ENCODE assay signal across 9 cellular contexts in the genomic region with DNA sequence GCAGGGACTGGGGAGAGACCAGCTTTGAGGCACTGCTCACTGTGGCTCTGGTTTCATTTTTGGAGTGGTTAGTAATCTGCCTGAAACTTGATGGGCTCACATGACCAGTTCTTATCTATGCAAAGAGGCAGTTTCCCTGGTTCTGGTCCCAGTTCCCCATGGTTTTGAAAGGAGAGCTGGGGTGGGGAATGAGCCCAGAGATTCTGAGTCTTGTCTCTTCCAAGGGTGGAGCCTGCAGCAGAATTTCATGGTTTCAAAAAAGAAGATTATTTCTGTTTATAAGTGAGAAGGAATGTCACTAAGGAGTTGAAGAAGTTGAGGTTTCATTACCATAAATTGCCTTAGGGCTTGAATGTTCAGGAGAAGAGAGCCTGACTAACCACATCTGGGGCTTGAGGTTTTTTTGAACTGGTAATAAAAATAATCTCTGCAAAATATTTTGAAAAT.
DNase-seq lines count a peak whose midpoint lies in the region; ATAC-seq and TF ChIP-seq lines count a peak whose summit lies in the region.
"Had no signal": no experiment of that assay in that cellular context is flagged by ENCODE, and none has a peak within 500 bp of the region (broad histone marks: within the 10 kb centered on the region; RNA-seq: fewer than 3 reads in every experiment).

No MANE protein-coding gene starts in this region.

- ATAC-seq in natural killer cell treated with Interleukin-12 subunit alpha and Interleukin-12 subunit beta and Interleukin-15 and Interleukin-18, amount 100 ng/mL, for 72 hours, result no peak

- no peaks in the 10 kb centered on the region for H3K36me3 Mint-ChIP-seq in natural killer cell treated with Interleukin-12 subunit alpha and Interleukin-12 subunit beta and Interleukin-15 and Interleukin-18, amount 100 ng/mL, for 72 hours
- H3K36me3 Mint-ChIP-seq: activated naive CD8-positive, alpha-beta T cell had no signal

- no peak for TF ChIP-seq POLR2A in breast epithelium (IDR thresholded peaks at IDR 0.05)

- no peak overlapping the region for H3K27ac Mint-ChIP-seq in natural killer cell treated with Interleukin-12 subunit alpha and Interleukin-12 subunit beta and Interleukin-15 and Interleukin-18, amount 100 ng/mL, for 72 hours
- H3K27ac Mint-ChIP-seq: activated naive CD8-positive, alpha-beta T cell had no signal

- H3K27me3 ChIP-seq in breast epithelium (no peaks in the 10 kb centered on the region), hepatocyte (no peaks in the 10 kb centered on the region)

- H3K9me3 Mint-ChIP-seq in natural killer cell treated with Interleukin-12 subunit alpha and Interleukin-12 subunit beta and Interleukin-15 and Interleukin-18, amount 100 ng/mL, for 72 hours, result no peaks in the 10 kb centered on the region

- H3K4me2 ChIP-seq in hepatocyte, result peak overlapping the region; percentile 2

- DNase-seq in LoVo (ENCODE audit: low spot score) (peak; percentile 28), breast epithelium (ENCODE audit: low spot score in 2 of 2) (peak in 1 of 2 donors; percentile 30), hepatocyte (ENCODE audit: low spot score) (no peak), ureter (ENCODE audit: low spot score) (peak; percentile 52), T-helper 1 cell (no peak), NCI-H446 treated with DMSO at 0.1 percent for 48 hours (lab: John Stamatoyannopoulos, UW) (no peak)
- no peak for DNase-seq in natural killer cell treated with Interleukin-12 subunit alpha and Interleukin-12 subunit beta and Interleukin-15 and Interleukin-18, amount 100 ng/mL, for 72 hours (ENCODE audit: low spot score)

- H3K27ac ChIP-seq in breast epithelium (peak overlapping the region; percentile 71 to 75), hepatocyte (no peak overlapping the region)
- H3K27ac ChIP-seq: RWPE1 had no signal

- peaks cover 0 to 3% of the 10 kb centered on the region in 2 donors for H3K4me1 Mint-ChIP-seq in natural killer cell treated with Interleukin-12 subunit alpha and Interleukin-12 subunit beta and Interleukin-15 and Interleukin-18, amount 100 ng/mL, for 72 hours (ENCODE audit: low read depth in 2 of 2)

- H3K4me3 ChIP-seq in breast epithelium, result peak overlapping the region in 1 of 3 donors; percentile 25
- H3K4me3 ChIP-seq in hepatocyte, result no peak overlapping the region

- TF ChIP-seq CTCF in breast epithelium (IDR thresholded peaks at IDR 0.05), result no peak
- no peak for TF ChIP-seq CTCF in hepatocyte (IDR thresholded peaks at IDR 0.05; ENCODE audit: poor library complexity)

- no peaks in the 10 kb centered on the region for H3K79me2 ChIP-seq in hepatocyte

- no peak overlapping the region for H3K4me3 Mint-ChIP-seq in natural killer cell treated with Interleukin-12 subunit alpha and Interleukin-12 subunit beta and Interleukin-15 and Interleukin-18, amount 100 ng/mL, for 72 hours
- H3K4me3 Mint-ChIP-seq: activated naive CD8-positive, alpha-beta T cell had no signal

- H2AFZ ChIP-seq in hepatocyte, result no peak overlapping the region

- no peaks in the 10 kb centered on the region for H4K20me1 ChIP-seq in hepatocyte (ENCODE audit: insufficient read depth, poor library complexity, severe bottlenecking)

- no peaks in the 10 kb centered on the region for H3K9me2 ChIP-seq in hepatocyte (replicated peaks; ENCODE audit: insufficient read depth)

- intact Hi-C loops in breast epithelium (cut with DNase I; ENCODE audit: low total_unique reads), result no loop called here

- H3K36me3 ChIP-seq in breast epithelium (no peaks in the 10 kb centered on the region), hepatocyte (replicated peaks; ENCODE audit: insufficient read depth, low read depth) (no peaks in the 10 kb centered on the region)

- no peaks in the 10 kb centered on the region for H3K9me3 ChIP-seq in breast epithelium
- H3K9me3 ChIP-seq in hepatocyte (ENCODE audit: low read depth), result no peaks in the 10 kb centered on the region

- H3K27me3 Mint-ChIP-seq in natural killer cell treated with Interleukin-12 subunit alpha and Interleukin-12 subunit beta and Interleukin-15 and Interleukin-18, amount 100 ng/mL, for 72 hours, result peaks cover 23 to 46% of the 10 kb centered on the region in 2 donors

- H3K4me1 ChIP-seq in breast epithelium, result peaks cover 0 to 8% of the 10 kb centered on the region in 2 donors
- peaks cover 6% of the 10 kb centered on the region for H3K4me1 ChIP-seq in hepatocyte (ENCODE audit: insufficient read depth)

Comparison
In these comparisons a context has a peak if more than half of its experiments do, and no peak if none do; other contexts are left out.
1. DNase-seq: peak in LoVo (single experiment) and ureter (single experiment); none in hepatocyte (single experiment), T-helper 1 cell (0 of 5), natural killer cell treated with Interleukin-12 subunit alpha and Interleukin-12 subunit beta and Interleukin-15 and Interleukin-18, amount 100 ng/mL, for 72 hours (single experiment) and NCI-H446 treated with DMSO at 0.1 percent for 48 hours (single experiment).